8 cellular contexts compared by ENCODE assay signal in the genomic region with DNA sequence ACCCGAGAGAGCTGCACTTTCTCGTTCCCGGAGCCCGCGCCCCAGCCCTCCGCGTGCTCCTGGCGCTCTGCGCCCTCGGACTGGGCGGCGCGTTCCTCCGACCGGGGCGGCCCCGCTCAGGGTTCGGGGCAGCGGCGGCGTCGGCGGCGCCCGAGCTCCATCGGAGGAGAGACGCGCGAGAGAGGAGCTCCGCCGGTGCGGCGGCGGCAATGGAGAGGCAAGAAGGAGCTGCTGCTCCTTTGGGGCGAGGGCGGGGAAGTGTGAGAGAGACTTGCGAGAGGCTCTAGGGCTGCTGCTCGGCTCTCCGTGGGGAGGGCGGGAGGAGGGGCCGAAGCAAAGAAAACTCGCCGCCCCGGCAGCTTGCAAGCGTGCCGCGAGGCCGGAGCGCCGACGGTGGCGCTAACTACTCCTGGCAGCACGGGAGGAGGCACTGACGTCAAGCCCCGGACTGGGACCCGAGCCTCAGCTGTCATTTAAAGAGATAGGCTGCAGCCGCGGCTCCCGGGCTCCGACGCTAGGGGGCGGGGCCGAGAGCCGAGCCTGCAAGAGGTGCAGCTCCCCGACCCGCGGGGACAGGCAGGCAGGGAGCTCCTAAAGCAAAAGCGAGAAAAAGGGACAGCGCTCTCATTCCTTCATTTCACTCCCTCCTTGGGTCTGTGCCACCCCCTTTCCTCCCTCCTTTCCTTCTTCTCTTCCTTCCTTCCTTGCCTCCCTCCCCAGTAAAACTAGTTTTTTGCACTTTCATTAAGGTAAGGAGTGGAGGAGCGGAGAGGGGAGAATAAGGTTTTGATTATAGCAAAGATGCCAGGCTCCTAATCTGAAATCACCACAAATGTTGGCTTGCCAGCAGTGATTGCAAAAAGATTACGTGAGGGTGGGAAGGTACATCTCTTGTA. TPM values are rescaled to one million over a fixed set of nuclear protein-coding genes. Genes with fewer than 3 reads are reported as not detected.
DNase-seq lines count a peak whose midpoint lies in the region; TF ChIP-seq lines count a peak whose summit lies in the region.

A gene (minus strand): TSS at position 262 of the 896 bp plus-strand sequence.

- TF ChIP-seq POLR2A in prostate gland (IDR thresholded peaks at IDR 0.05): no peak

- H3K9ac ChIP-seq in SK-N-SH: no peak within 1 kb of the TSS

- no peaks in the 10 kb centered on the region for H4K20me1 ChIP-seq in SK-N-SH (ENCODE audit: insufficient read depth)

- TF ChIP-seq CTCF in SK-N-SH (IDR thresholded peaks at IDR 0.05) (peak; percentile 70), prostate gland (IDR thresholded peaks at IDR 0.05) (peak; percentile 39 to 85 (median 68))

- H3K9me3 ChIP-seq in SK-N-SH: no peaks in the 10 kb centered on the region
- H3K9me3 ChIP-seq in prostate gland: no peaks in the 10 kb centered on the region

- DNase-seq in GM04504 (ENCODE audit: low read depth): peak; percentile 7
- DNase-seq in H4 (ENCODE audit: low spot score): peak; percentile 96
- peak; percentile 16 for DNase-seq in LHCN-M2 (ENCODE audit: low read depth)
- DNase-seq in SK-N-SH: peak; percentile 88
- peak; percentile 88 for DNase-seq in astrocyte of the hippocampus (ENCODE audit: low read depth, low spot score)
- DNase-seq in hepatic stellate cell (ENCODE audit: low spot score): peak; percentile 47
- DNase-seq in prostate gland (ENCODE audit: low spot score): peak; percentile 84
- no peak for DNase-seq in T-helper 9 cell

- H3K27ac ChIP-seq in SK-N-SH (ENCODE audit: low read depth in 2 of 2, low read length in 1 of 2) (no peak within 1 kb of the TSS), prostate gland (peak within 1 kb of the TSS; percentile 73 to 86)

- no peaks in the 10 kb centered on the region for H3F3A ChIP-seq in SK-N-SH (replicated peaks; ENCODE audit: insufficient read depth)

- WGBS in SK-N-SH (ENCODE audit: low lambda C conversion rate): 2% methylated on average over 21 of the region's 71 CpGs
- WGBS in prostate gland: under 1% methylated on average over 71 of the region's 71 CpGs

- TF ChIP-seq EP300 in SK-N-SH (IDR thresholded peaks at IDR 0.05; ENCODE audit: borderline replicate concordance in 1 of 2, low read depth in 1 of 2, low read length in 1 of 2): no peak

- peak; percentile 25; the same call in 1 of the 2 replicates for TF ChIP-seq RAD21 in SK-N-SH (IDR thresholded peaks at IDR 0.05; ENCODE audit: low read length)

- H3K4me1 ChIP-seq in SK-N-SH (ENCODE audit: control insufficient read depth in 1 of 2, insufficient read depth in 2 of 2, low read depth in 1 of 2, low read length in 1 of 2): peaks cover 0 to 9% of the 10 kb centered on the region in 2 experiments; a peak in 2 of 4 replicates
- H3K4me1 ChIP-seq in prostate gland (replicated peaks): peaks cover 3% of the 10 kb centered on the region

- no peaks in the 10 kb centered on the region for H3K79me2 ChIP-seq in SK-N-SH (ENCODE audit: insufficient read depth)

- peak within 1 kb of the TSS; percentile 85 for H3K4me2 ChIP-seq in SK-N-SH

- CTCF ChIA-PET in SK-N-SH (lab: Yijun Ruan, JAX): interaction anchor here (0.6 to 2.4 kb wide), 15 partner anchors 9 to 175 kb away, joined by 3 to 16 read pairs (median 3); no protein-coding TSS in a partner anchor

- H3K4me3 ChIP-seq in SK-N-SH (ENCODE audit: low read depth in 2 of 2, low read length in 1 of 2) (peak within 1 kb of the TSS; percentile 33 to 64), prostate gland (peak within 1 kb of the TSS; percentile 45 to 48)

- H3K36me3 ChIP-seq in SK-N-SH (replicated peaks in 1 of 2; ENCODE audit: control insufficient read depth in 1 of 2, insufficient read depth in 2 of 2, low read length in 1 of 2) (no peaks in the 10 kb centered on the region), prostate gland (no peaks in the 10 kb centered on the region)

- intact Hi-C loops in prostate gland (cut with DNase I): no loop called here

- H3K9me2 ChIP-seq in SK-N-SH: no peaks in the 10 kb centered on the region

- peaks cover 32% of the 10 kb centered on the region for H3K27me3 ChIP-seq in SK-N-SH (ENCODE audit: insufficient read depth)
- H3K27me3 ChIP-seq in prostate gland (replicated peaks; ENCODE audit: insufficient read depth): no peaks in the 10 kb centered on the region

- peak within 1 kb of the TSS; percentile 82 for H2AFZ ChIP-seq in SK-N-SH (ENCODE audit: low read depth)

- POLR2A ChIA-PET in SK-N-SH (lab: Yijun Ruan, JAX): no interaction called here

TF ChIP-seq in SK-N-SH, 30 proteins besides CTCF, POLR2A, EP300 and RAD21:
- TF ChIP-seq CHD2 (IDR thresholded peaks at IDR 0.05; ENCODE audit: low read length, partially characterized antibody) (no peak), MXI1 (IDR thresholded peaks at IDR 0.05; ENCODE audit: low read depth, low read length) (0 out of 2 replicates have a peak, but pooled peaks have one; percentile 25), SMC3 (IDR thresholded peaks at IDR 0.05; ENCODE audit: low read depth, low read length) (0 out of 2 replicates have a peak, but pooled peaks have one; percentile 16), TEAD4 (IDR thresholded peaks at IDR 0.05; ENCODE audit: borderline replicate concordance, insufficient read depth) (no peak)
- TF ChIP-seq, protein P1, sequence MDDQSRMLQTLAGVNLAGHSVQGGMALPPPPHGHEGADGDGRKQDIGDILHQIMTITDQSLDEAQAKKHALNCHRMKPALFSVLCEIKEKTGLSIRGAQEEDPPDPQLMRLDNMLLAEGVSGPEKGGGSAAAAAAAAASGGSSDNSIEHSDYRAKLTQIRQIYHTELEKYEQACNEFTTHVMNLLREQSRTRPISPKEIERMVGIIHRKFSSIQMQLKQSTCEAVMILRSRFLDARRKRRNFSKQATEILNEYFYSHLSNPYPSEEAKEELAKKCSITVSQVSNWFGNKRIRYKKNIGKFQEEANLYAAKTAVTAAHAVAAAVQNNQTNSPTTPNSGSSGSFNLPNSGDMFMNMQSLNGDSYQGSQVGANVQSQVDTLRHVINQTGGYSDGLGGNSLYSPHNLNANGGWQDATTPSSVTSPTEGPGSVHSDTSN (IDR thresholded peaks at IDR 0.05): peak; percentile 35; the same call in 1 of the 2 replicates

RNA-seq across cellular contexts. Expression of the gene that starts here (rescaled TPM):
- total RNA-seq in H4 (2014; rRNA removed; shearing (Covaris generic)): 0.18 and 0.21 TPM in 2 replicates
- total RNA-seq in LHCN-M2 (2014; rRNA removed): not detected in 2 replicates
- not detected for polyA plus RNA-seq in LHCN-M2 (2012)
- not detected in 2 replicates for polyA plus RNA-seq in SK-N-SH (2012; rRNA removed)
- not detected in 2 replicates for polyA plus RNA-seq in SK-N-SH (2012; cell fraction: cytosol; rRNA removed)
- polyA plus RNA-seq in SK-N-SH (2012; cell fraction: nucleus; rRNA removed): not detected in 2 replicates
- 1 to 10 TPM in 1 of 2 donors, under 1 TPM in 1; 0.46 to 1.9 TPM for total RNA-seq in prostate gland

Comparison
In these comparisons a context has a peak if more than half of its experiments do, and no peak if none do; other contexts are left out.
1. Peak in DNase-seq in H4; RNA of the gene not detected or under 1 TPM.
2. Peak in DNase-seq in LHCN-M2; RNA of the gene not detected or under 1 TPM.
3. Peak in DNase-seq, H3K4me3 ChIP-seq and H3K4me2 ChIP-seq in SK-N-SH; RNA of the gene not detected or under 1 TPM.
4. H3K27ac ChIP-seq: peak in prostate gland (2 of 2); none in SK-N-SH (0 of 2).